Comparison of ENCODE assay signal across 15 cellular contexts in genomic region chr5:147400076-147400809, GRCh38.
"Had no signal": no experiment of that assay in that cellular context is flagged by ENCODE, and none has a peak within 500 bp of the region (broad histone marks: within the 10 kb centered on the region; RNA-seq: fewer than 3 reads in every experiment).

No MANE protein-coding gene starts in this region.

- H3K27me3 ChIP-seq: neutrophil, tibial nerve had no signal

- H3K9me3 ChIP-seq: neutrophil, tibial nerve had no signal

- H3K36me3 ChIP-seq: neutrophil had no signal

- ATAC-seq: activated CD8-positive, alpha-beta memory T cell treated with anti-CD3 and anti-CD28 coated beads, Interleukin-2, amount 10 ng/mL, durations not matched to agents 7 days and 5 days; activated T-cell treated with anti-CD3 and anti-CD28 coated beads, Interleukin-2, amount 50 U/mL, for 4 hours; left colon; naive thymus-derived CD4-positive, alpha-beta T cell; stimulated activated naive CD8-positive, alpha-beta T cell treated with anti-CD3 and anti-CD28 coated beads, Interleukin-15, amount 100 ng/mL, for 72 hours had no signal

- H3K4me3 ChIP-seq: lung, tibial nerve had no signal

- DNase-seq: activated CD4-positive, alpha-beta T cell treated with anti-CD3 and anti-CD28 coated beads for 1 hour; activated CD4-positive, alpha-beta T cell treated with anti-CD3 and anti-CD28 coated beads, Interleukin-2, amount 50 U/mL, for 48 hours; activated CD8-positive, alpha-beta memory T cell treated with anti-CD3 and anti-CD28 coated beads, Interleukin-2, amount 10 ng/mL, durations not matched to agents 7 days and 5 days; activated effector memory CD4-positive, alpha-beta T cell treated with anti-CD3 and anti-CD28 coated beads, Interleukin-2, amount 50 U/mL, for 16 hours; activated naive CD8-positive, alpha-beta T cell treated with anti-CD3 and anti-CD28 coated beads, Interleukin-2, amount 10 ng/mL, durations not matched to agents 7 days and 5 days; activated T-cell treated with anti-CD3 and anti-CD28 coated beads, Interleukin-2, amount 50 U/mL, for 4 hours; effector memory CD4-positive, alpha-beta T cell; left colon; naive thymus-derived CD4-positive, alpha-beta T cell; stimulated activated CD4-positive, alpha-beta T cell treated with anti-CD3 and anti-CD28 coated beads, Interleukin-15, amount 100 ng/mL, for 24 hours; stimulated activated CD4-positive, alpha-beta T cell treated with anti-CD3 and anti-CD28 coated beads, Interleukin-4, amount 100 ng/mL, for 24 hours; stimulated activated naive CD8-positive, alpha-beta T cell treated with anti-CD3 and anti-CD28 coated beads, Interleukin-15, amount 100 ng/mL, for 72 hours had no signal

- H3K27ac ChIP-seq: neutrophil, tibial nerve had no signal
